In genomic region chr2:216341151-216341550, GRCh38 we compare ENCODE assay signal across 13 cellular contexts. TPM values are rescaled to one million over a fixed set of nuclear protein-coding genes. Genes with fewer than 3 reads are reported as not detected.
DNase-seq lines count a peak whose midpoint lies in the region; ATAC-seq and TF ChIP-seq lines count a peak whose summit lies in the region.
"Had no signal": no experiment of that assay in that cellular context is flagged by ENCODE, and none has a peak within 500 bp of the region (broad histone marks: within the 10 kb centered on the region; RNA-seq: fewer than 3 reads in every experiment).

No MANE protein-coding gene starts in this region.

- no peaks in the 10 kb centered on the region for H4K20me1 ChIP-seq in GM23338 (replicated peaks; ENCODE audit: insufficient read depth)

- peaks cover 56% of the 10 kb centered on the region for H3K4me1 Mint-ChIP-seq in GM23338
- H3K4me1 Mint-ChIP-seq in activated CD4-positive, alpha-beta T cell treated with anti-CD3 and anti-CD28 coated beads, Interleukin-2, amount 10 ng/mL, durations not matched to agents 24 days and 14 days: peaks cover 10% of the 10 kb centered on the region

- peaks cover 5% of the 10 kb centered on the region for H3K27me3 Mint-ChIP-seq in GM23338 (ENCODE audit: insufficient read depth, low read depth, poor library complexity)
- peaks cover 20% of the 10 kb centered on the region for H3K27me3 Mint-ChIP-seq in activated CD4-positive, alpha-beta T cell treated with anti-CD3 and anti-CD28 coated beads, Interleukin-2, amount 10 ng/mL, durations not matched to agents 24 days and 14 days
- H3K27me3 Mint-ChIP-seq: activated naive CD4-positive, alpha-beta T cell treated with anti-CD3 and anti-CD28 coated beads, Interleukin-2, amount 50 U/mL, for 24 hours had no signal

- DNase-seq in BE2C: peak; percentile 51
- DNase-seq in GM23338 (ENCODE audit: low spot score): no peak
- peak; percentile 17 to 30 for DNase-seq in SJCRH30
- DNase-seq in tibial artery: no peak
- DNase-seq in activated CD4-positive, alpha-beta T cell treated with anti-CD3 and anti-CD28 coated beads, Interleukin-2, amount 10 ng/mL, durations not matched to agents 24 days and 14 days: no peak
- DNase-seq: endodermal cell, immature natural killer cell, WERI-Rb-1 had no signal

- H3K4me3 Mint-ChIP-seq in GM23338: peak overlapping the region; percentile 9; the same call in 1 of the 3 replicates
- no peak overlapping the region for H3K4me3 Mint-ChIP-seq in activated CD4-positive, alpha-beta T cell treated with anti-CD3 and anti-CD28 coated beads, Interleukin-2, amount 10 ng/mL, durations not matched to agents 24 days and 14 days
- H3K4me3 Mint-ChIP-seq: activated naive CD4-positive, alpha-beta T cell treated with anti-CD3 and anti-CD28 coated beads, Interleukin-2, amount 50 U/mL, for 24 hours; endodermal cell; immature natural killer cell had no signal

- no peaks in the 10 kb centered on the region for H3K9me3 ChIP-seq in BE2C
- no peaks in the 10 kb centered on the region; the same call in 1 of the 2 replicates for H3K9me3 ChIP-seq in SJCRH30 (replicated peaks)
- no peaks in the 10 kb centered on the region for H3K9me3 ChIP-seq in iPS-20b (ENCODE audit: insufficient read depth, low read depth, low read length)
- no peaks in the 10 kb centered on the region for H3K9me3 ChIP-seq in tibial artery

- H3K4me1 ChIP-seq in BE2C (peaks cover 11% of the 10 kb centered on the region), GM23338 (ENCODE audit: insufficient read depth) (peaks cover 43% of the 10 kb centered on the region), SJCRH30 (peaks cover 16% of the 10 kb centered on the region), iPS-20b (ENCODE audit: insufficient read depth, low read length) (peaks cover 43% of the 10 kb centered on the region; the same call in 1 of the 2 replicates), tibial artery (peaks cover 0 to 22% (median 12%) of the 10 kb centered on the region in 4 donors)

- peak overlapping the region; percentile 44; the same call in 1 of the 2 replicates for H3K9ac ChIP-seq in iPS-20b (ENCODE audit: low read depth, low read length)

- no peaks in the 10 kb centered on the region for H3K79me2 ChIP-seq in GM23338 (replicated peaks; ENCODE audit: insufficient read depth)

- intact Hi-C loops in tibial artery (cut with DNase I; ENCODE audit: low total_unique reads): no loop called here
- intact Hi-C loops in activated CD4-positive, alpha-beta T cell treated with anti-CD3 and anti-CD28 coated beads, Interleukin-2, amount 10 ng/mL, durations not matched to agents 24 days and 14 days (cut with micrococcal nuclease): loop anchor here (10.0 kb wide), 1 partner anchor 134 kb away; no protein-coding TSS in a partner anchor

- H3F3A ChIP-seq in GM23338 (replicated peaks; ENCODE audit: low read depth): peaks cover 2% of the 10 kb centered on the region; the same call in 1 of the 2 replicates

- H3K4me2 ChIP-seq in GM23338: peak overlapping the region; percentile 55; the same call in 1 of the 2 replicates

- no peaks in the 10 kb centered on the region for H3K27me3 ChIP-seq in BE2C
- H3K27me3 ChIP-seq in GM23338 (ENCODE audit: insufficient read depth): no peaks in the 10 kb centered on the region
- H3K27me3 ChIP-seq in SJCRH30: no peaks in the 10 kb centered on the region
- H3K27me3 ChIP-seq in iPS-20b (ENCODE audit: insufficient read depth, low read length): no peaks in the 10 kb centered on the region
- no peaks in the 10 kb centered on the region for H3K27me3 ChIP-seq in tibial artery

- no peaks in the 10 kb centered on the region for H3K36me3 Mint-ChIP-seq in GM23338 (ENCODE audit: low read depth)
- H3K36me3 Mint-ChIP-seq in activated CD4-positive, alpha-beta T cell treated with anti-CD3 and anti-CD28 coated beads, Interleukin-2, amount 10 ng/mL, durations not matched to agents 24 days and 14 days (ENCODE audit: low read depth): no peaks in the 10 kb centered on the region
- H3K36me3 Mint-ChIP-seq: activated naive CD4-positive, alpha-beta T cell treated with anti-CD3 and anti-CD28 coated beads, Interleukin-2, amount 50 U/mL, for 24 hours had no signal

- ATAC-seq in GM23338 (peak; percentile 18), HG03095 (IDR thresholded peaks at IDR 0.05; ENCODE audit: unreplicated experiment) (no peak), GM18909 (IDR thresholded peaks at IDR 0.05; ENCODE audit: poor library complexity, unreplicated experiment) (no peak)

- TF ChIP-seq CTCF in BE2C (IDR thresholded peaks at IDR 0.05; ENCODE audit: low read depth, low read length) (no peak), GM23338 (conservative IDR thresholded peaks at IDR 0.05; ENCODE audit: low read depth in 2 of 2) (no peak), tibial artery (IDR thresholded peaks at IDR 0.05) (no peak)

- H3K27ac ChIP-seq in GM23338 (ENCODE audit: low read depth): no peak overlapping the region; the same call in 1 of the 2 replicates
- H3K27ac ChIP-seq in SJCRH30: no peak overlapping the region
- no peak overlapping the region for H3K27ac ChIP-seq in iPS-20b (ENCODE audit: low read length)
- H3K27ac ChIP-seq in tibial artery: no peak overlapping the region
- H3K27ac ChIP-seq: WERI-Rb-1 had no signal

- no peak overlapping the region for H3K4me3 ChIP-seq in BE2C (ENCODE audit: low read depth, low read length)
- H3K4me3 ChIP-seq in GM23338: no peak overlapping the region
- H3K4me3 ChIP-seq in SJCRH30: no peak overlapping the region
- no peak overlapping the region for H3K4me3 ChIP-seq in iPS-20b (ENCODE audit: low read length)
- no peak overlapping the region for H3K4me3 ChIP-seq in tibial artery

- peak overlapping the region; percentile 47; the same call in 1 of the 2 replicates for H2AFZ ChIP-seq in GM23338

- H3K36me3 ChIP-seq in BE2C: no peaks in the 10 kb centered on the region
- H3K36me3 ChIP-seq in GM23338 (ENCODE audit: insufficient read depth): no peaks in the 10 kb centered on the region
- no peaks in the 10 kb centered on the region for H3K36me3 ChIP-seq in SJCRH30
- no peaks in the 10 kb centered on the region for H3K36me3 ChIP-seq in iPS-20b (ENCODE audit: insufficient read depth, low read depth, low read length)
- no peaks in the 10 kb centered on the region for H3K36me3 ChIP-seq in tibial artery
- H3K36me3 ChIP-seq: WERI-Rb-1 had no signal

- peaks cover 20% of the 10 kb centered on the region; the same call in 1 of the 2 replicates for H3K9me2 ChIP-seq in GM23338 (ENCODE audit: insufficient read depth)

- H3K27ac Mint-ChIP-seq in GM23338: peak overlapping the region; percentile 54; the same call in 1 of the 2 replicates
- no peak overlapping the region for H3K27ac Mint-ChIP-seq in activated CD4-positive, alpha-beta T cell treated with anti-CD3 and anti-CD28 coated beads, Interleukin-2, amount 10 ng/mL, durations not matched to agents 24 days and 14 days
- H3K27ac Mint-ChIP-seq: activated naive CD4-positive, alpha-beta T cell treated with anti-CD3 and anti-CD28 coated beads, Interleukin-2, amount 50 U/mL, for 24 hours; immature natural killer cell had no signal

- H3K9me3 Mint-ChIP-seq in GM23338: no peaks in the 10 kb centered on the region
- H3K9me3 Mint-ChIP-seq in activated CD4-positive, alpha-beta T cell treated with anti-CD3 and anti-CD28 coated beads, Interleukin-2, amount 10 ng/mL, durations not matched to agents 24 days and 14 days: no peaks in the 10 kb centered on the region
- H3K9me3 Mint-ChIP-seq: activated naive CD4-positive, alpha-beta T cell treated with anti-CD3 and anti-CD28 coated beads, Interleukin-2, amount 50 U/mL, for 24 hours; endodermal cell; immature natural killer cell had no signal

TF ChIP-seq in GM23338, 12 proteins besides CTCF, POLR2A, EP300 and RAD21 (continues in another document):
- TF ChIP-seq CREB1 (CRISPR knock-in tag; IDR thresholded peaks at IDR 0.05; ENCODE audit: low read depth): no peak
- TF ChIP-seq EZH2phosphoT487 (IDR thresholded peaks at IDR 0.05; ENCODE audit: unreplicated experiment): no peak
- no peak for TF ChIP-seq ZNF331 (CRISPR knock-in tag; IDR thresholded peaks at IDR 0.05; ENCODE audit: low read depth)
- TF ChIP-seq ZNF114 (CRISPR knock-in tag; IDR thresholded peaks at IDR 0.05): no peak
- TF ChIP-seq REST (IDR thresholded peaks at IDR 0.05; ENCODE audit: unreplicated experiment): no peak
- TF ChIP-seq NANOG (IDR thresholded peaks at IDR 0.05; ENCODE audit: borderline replicate concordance): no peak

RNA-seq across cellular contexts. Expression of gene MARCHF4, which starts 31.1 kb away (rescaled TPM):
- 20.7 TPM for polyA plus RNA-seq in BE2C (2012; ENCODE audit: insufficient read depth, insufficient read length, low read depth)
- total RNA-seq in GM23338 (2014; rRNA removed; shearing (Covaris generic)): 1.1 and 1.2 TPM in 2 replicates
- 0.45 and 0.70 TPM in 2 replicates for polyA plus RNA-seq in GM23338 (2016; fragmentation: Nextera tagmentation; extraction: Ambion mirVana)
- total RNA-seq in SJCRH30 (2014; rRNA removed; shearing (Covaris generic)): not detected in 2 replicates
- total RNA-seq in activated CD4-positive, alpha-beta T cell treated with anti-CD3 and anti-CD28 coated beads, Interleukin-2, amount 10 ng/mL, durations not matched to agents 24 days and 14 days: not detected in 2 replicates
- total RNA-seq: OCI-LY7 had no signal

Comparison
In these comparisons a context has a peak if more than half of its experiments do, and no peak if none do; other contexts are left out.
1. DNase-seq: peak in BE2C (single experiment) and SJCRH30 (2 of 2); none in GM23338 (single experiment), tibial artery (0 of 2) and activated CD4-positive, alpha-beta T cell treated with anti-CD3 and anti-CD28 coated beads, Interleukin-2, amount 10 ng/mL, durations not matched to agents 24 days and 14 days (single experiment).